In the genomic region with DNA sequence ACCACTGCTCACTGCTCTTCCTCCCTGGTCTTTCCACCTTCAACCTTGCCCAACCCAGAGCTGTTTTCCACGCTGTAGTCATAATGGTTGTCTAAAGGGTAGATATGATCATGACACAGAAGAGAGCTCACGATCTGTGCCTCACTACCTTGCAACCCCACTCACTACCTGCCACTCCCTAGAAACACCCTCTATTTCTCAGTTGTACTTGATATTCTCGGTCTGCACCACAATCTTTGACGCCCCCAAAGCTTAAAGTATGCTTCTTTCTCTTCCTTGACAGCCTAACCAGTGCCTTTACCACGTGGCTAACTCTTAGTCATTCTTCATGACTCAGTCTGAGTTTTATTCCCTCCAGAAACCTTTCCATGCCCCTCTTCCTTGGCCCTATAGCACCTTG, we compare ENCODE assay signal across 16 cellular contexts. TPM values are rescaled to one million over a fixed set of nuclear protein-coding genes. Genes with fewer than 3 reads are reported as not detected.
DNase-seq lines count a peak whose midpoint lies in the region; ATAC-seq and TF ChIP-seq lines count a peak whose summit lies in the region.
"Had no signal": no experiment of that assay in that cellular context is flagged by ENCODE, and none has a peak within 500 bp of the region (broad histone marks: within the 10 kb centered on the region; RNA-seq: fewer than 3 reads in every experiment).

No MANE protein-coding gene starts in this region.

- H3K4me1 ChIP-seq in neural progenitor cell (peaks cover 9% of the 10 kb centered on the region), SJCRH30 (no peaks in the 10 kb centered on the region)

- no peak overlapping the region for H2AFZ ChIP-seq in neural progenitor cell (replicated peaks)

- H3K4me3 Mint-ChIP-seq in IgD-negative memory B cell (peak overlapping the region in 2 of 4 donors; percentile 4 to 60), neural progenitor cell (peak overlapping the region; percentile 89)
- peak overlapping the region; percentile 83 for H3K4me3 Mint-ChIP-seq in activated naive CD8-positive, alpha-beta T cell treated with anti-CD3 and anti-CD28 coated beads for 36 hours

- no peaks in the 10 kb centered on the region for H3K9me3 Mint-ChIP-seq in IgD-negative memory B cell
- peaks cover 7% of the 10 kb centered on the region for H3K9me3 Mint-ChIP-seq in activated naive CD8-positive, alpha-beta T cell treated with anti-CD3 and anti-CD28 coated beads for 36 hours
- peaks cover 3% of the 10 kb centered on the region for H3K9me3 Mint-ChIP-seq in neural progenitor cell
- H3K9me3 Mint-ChIP-seq: stimulated activated naive B cell treated with anti-CD40 and anti-IgM and Interleukin-4, amounts not matched to agents 10 μg/mL and 1 μg/mL and 100 μg/mL, for 72 hours had no signal

- H3K9me3 ChIP-seq in neural progenitor cell (ENCODE audit: low read depth): no peaks in the 10 kb centered on the region
- H3K9me3 ChIP-seq in SJCRH30 (replicated peaks): no peaks in the 10 kb centered on the region
- H3K9me3 ChIP-seq: heart left ventricle had no signal

- H3K79me2 ChIP-seq in neural progenitor cell (ENCODE audit: low read depth): peaks cover 8% of the 10 kb centered on the region

- no peaks in the 10 kb centered on the region for H4K20me1 ChIP-seq in neural progenitor cell (ENCODE audit: low read depth)

- no peak for ATAC-seq in GM19351 (IDR thresholded peaks at IDR 0.05; ENCODE audit: unreplicated experiment)
- ATAC-seq: heart left ventricle; left cardiac atrium; stimulated activated naive B cell treated with anti-CD40 and anti-IgM and Interleukin-4, amounts not matched to agents 10 μg/mL and 1 μg/mL and 100 μg/mL, for 72 hours had no signal

- no peaks in the 10 kb centered on the region for H3F3A ChIP-seq in neural progenitor cell (ENCODE audit: low read depth)

- peaks cover 21% of the 10 kb centered on the region for H3K27me3 ChIP-seq in neural progenitor cell
- no peaks in the 10 kb centered on the region for H3K27me3 ChIP-seq in SJCRH30
- H3K27me3 ChIP-seq: heart left ventricle had no signal

- H3K36me3 ChIP-seq in neural progenitor cell (no peaks in the 10 kb centered on the region), SJCRH30 (no peaks in the 10 kb centered on the region)
- H3K36me3 ChIP-seq: heart left ventricle had no signal

- TF ChIP-seq CTCF in neural progenitor cell (IDR thresholded peaks at IDR 0.05): no peak

- no peak overlapping the region for H3K27ac ChIP-seq in neural progenitor cell
- no peak overlapping the region for H3K27ac ChIP-seq in SJCRH30
- H3K27ac ChIP-seq: epithelial cell of prostate, heart left ventricle had no signal

- H3K27ac Mint-ChIP-seq in IgD-negative memory B cell: peak overlapping the region in 2 of 3 donors; percentile 4 to 20
- H3K27ac Mint-ChIP-seq in activated naive CD8-positive, alpha-beta T cell treated with anti-CD3 and anti-CD28 coated beads for 36 hours: peak overlapping the region; percentile 39
- no peak overlapping the region for H3K27ac Mint-ChIP-seq in neural progenitor cell
- H3K27ac Mint-ChIP-seq: stimulated activated naive B cell treated with anti-CD40 and anti-IgM and Interleukin-4, amounts not matched to agents 10 μg/mL and 1 μg/mL and 100 μg/mL, for 72 hours had no signal

- H3K4me3 ChIP-seq in neural progenitor cell (no peak overlapping the region), SJCRH30 (no peak overlapping the region)

- no peak overlapping the region for H3K9ac ChIP-seq in neural progenitor cell

- H3K27me3 Mint-ChIP-seq in IgD-negative memory B cell (peaks cover 8% of the 10 kb centered on the region), neural progenitor cell (ENCODE audit: insufficient read depth, low read depth) (no peaks in the 10 kb centered on the region)
- peaks cover 16% of the 10 kb centered on the region for H3K27me3 Mint-ChIP-seq in activated naive CD8-positive, alpha-beta T cell treated with anti-CD3 and anti-CD28 coated beads for 36 hours

- DNase-seq in NK-92 treated with Interleukin-12 subunit alpha and Interleukin-12 subunit beta, amount 100 ng/mL, for 24 hours (lab: John Stamatoyannopoulos, UW): peak; percentile 23
- DNase-seq in NK-92 (lab: John Stamatoyannopoulos, UW; ENCODE audit: unreplicated experiment): no peak
- peak; percentile 38 for DNase-seq in activated naive CD8-positive, alpha-beta T cell treated with anti-CD3 and anti-CD28 coated beads for 36 hours
- DNase-seq in neural progenitor cell (ENCODE audit: low spot score): no peak
- DNase-seq in SJCRH30: no peak
- DNase-seq in activated effector memory CD4-positive, alpha-beta T cell treated with Interleukin-2 at 50 U/mL for 16 hours: no peak
- DNase-seq: 8988T; activated CD4-positive, CD25-positive, alpha-beta regulatory T cell; heart left ventricle; left cardiac atrium; NCI-H1417; NCI-H226; stimulated activated naive B cell treated with anti-CD40 and anti-IgM and Interleukin-4, amounts not matched to agents 10 μg/mL and 1 μg/mL and 100 μg/mL, for 72 hours had no signal

- no peak overlapping the region for H3K4me2 ChIP-seq in neural progenitor cell

- H3K36me3 Mint-ChIP-seq in IgD-negative memory B cell (no peaks in the 10 kb centered on the region), neural progenitor cell (peaks cover 5% of the 10 kb centered on the region)
- peaks cover 12% of the 10 kb centered on the region for H3K36me3 Mint-ChIP-seq in activated naive CD8-positive, alpha-beta T cell treated with anti-CD3 and anti-CD28 coated beads for 36 hours
- H3K36me3 Mint-ChIP-seq: stimulated activated naive B cell treated with anti-CD40 and anti-IgM and Interleukin-4, amounts not matched to agents 10 μg/mL and 1 μg/mL and 100 μg/mL, for 72 hours had no signal

- H3K4me1 Mint-ChIP-seq in IgD-negative memory B cell: peaks cover 2 to 9% (median 3%) of the 10 kb centered on the region in 3 donors
- peaks cover 17% of the 10 kb centered on the region for H3K4me1 Mint-ChIP-seq in activated naive CD8-positive, alpha-beta T cell treated with anti-CD3 and anti-CD28 coated beads for 36 hours
- H3K4me1 Mint-ChIP-seq in neural progenitor cell: peaks cover 12% of the 10 kb centered on the region

RNA-seq across cellular contexts. Expression of a gene that starts 9.0 kb away (rescaled TPM):
- not detected for polyA plus RNA-seq in IgD-negative memory B cell
- not detected for total RNA-seq in activated naive CD8-positive, alpha-beta T cell treated with anti-CD3 and anti-CD28 coated beads for 36 hours
- total RNA-seq in neural progenitor cell (ENCODE audit: low replicate concordance): 0.43 and 1.4 TPM in 2 replicates
- 0.02 TPM in 1 of 2 replicates, not detected in the other for total RNA-seq in SJCRH30 (2014; rRNA removed; shearing (Covaris generic))

Comparison
In these comparisons a context has a peak if more than half of its experiments do, and no peak if none do; other contexts are left out.
1. DNase-seq: peak in NK-92 treated with Interleukin-12 subunit alpha and Interleukin-12 subunit beta, amount 100 ng/mL, for 24 hours (single experiment) and activated naive CD8-positive, alpha-beta T cell treated with anti-CD3 and anti-CD28 coated beads for 36 hours (single experiment); none in NK-92 (single experiment), neural progenitor cell (single experiment), SJCRH30 (0 of 2) and activated effector memory CD4-positive, alpha-beta T cell treated with Interleukin-2 at 50 U/mL for 16 hours (single experiment).